In the genomic region with DNA sequence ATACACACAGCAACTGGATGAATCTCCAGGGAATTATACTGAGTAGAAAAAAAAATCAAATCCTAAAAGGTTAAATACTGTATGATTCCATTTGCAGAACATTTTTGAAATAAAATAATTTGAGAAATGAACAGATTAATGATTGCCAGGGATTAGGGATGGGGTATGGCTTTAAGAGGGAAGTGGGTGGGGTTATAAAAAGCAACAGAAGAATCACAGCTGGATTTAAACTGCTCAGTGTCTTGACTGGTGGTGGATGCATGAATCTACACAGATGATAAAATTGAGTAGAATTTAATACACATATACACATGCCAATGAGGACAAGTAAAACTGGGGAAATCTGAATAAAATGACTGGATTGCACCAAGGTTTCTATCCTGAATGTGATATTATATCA, we compare ENCODE assay signal across 27 cellular contexts.
"Had no signal": no experiment of that assay in that cellular context is flagged by ENCODE, and none has a peak within 500 bp of the region (broad histone marks: within the 10 kb centered on the region; RNA-seq: fewer than 3 reads in every experiment).

No MANE protein-coding gene starts in this region.

- H3K9me3 ChIP-seq: ascending aorta, breast epithelium, colonic mucosa, esophagus squamous epithelium had no signal

- H3K4me3 ChIP-seq: ascending aorta, breast epithelium, cardiac muscle cell, colonic mucosa, esophagus squamous epithelium had no signal

- ATAC-seq: activated CD4-positive, alpha-beta T cell treated with anti-CD3 and anti-CD28 coated beads for 36 hours; activated CD8-positive, alpha-beta memory T cell treated with anti-CD3 and anti-CD28 coated beads, Interleukin-2, amount 10 ng/mL, durations not matched to agents 7 days and 5 days; activated CD8-positive, alpha-beta T cell treated with anti-CD3 and anti-CD28 coated beads, Interleukin-2, amount 10 ng/mL, durations not matched to agents 7 days and 5 days; activated naive CD4-positive, alpha-beta T cell treated with anti-CD3 and anti-CD28 coated beads, Interleukin-2, amount 50 U/mL, for 72 hours had no signal

- DNase-seq: activated CD4-positive, alpha-beta memory T cell treated with anti-CD3 and anti-CD28 coated beads for 36 hours; activated CD4-positive, alpha-beta T cell treated with anti-CD3 and anti-CD28 coated beads for 36 hours; activated CD4-positive, alpha-beta T cell treated with anti-CD3 and anti-CD28 coated beads, Interleukin-2, amount 10 ng/mL, durations not matched to agents 24 days and 14 days; activated CD4-positive, CD25-positive, alpha-beta regulatory T cell; activated CD4-positive, CD25-positive, alpha-beta regulatory T cell treated with anti-CD3 and anti-CD28 coated beads, Interleukin-2, amount 50 U/mL, for 72 hours; activated CD8-positive, alpha-beta memory T cell treated with anti-CD3 and anti-CD28 coated beads, Interleukin-2, amount 10 ng/mL, durations not matched to agents 7 days and 5 days; activated CD8-positive, alpha-beta memory T cell treated with anti-CD3 and anti-CD28 coated beads, Interleukin-2, amount 50 U/mL, for 4 hours; activated CD8-positive, alpha-beta T cell treated with anti-CD3 and anti-CD28 coated beads, Interleukin-2, amount 10 ng/mL, durations not matched to agents 7 days and 5 days; activated effector memory CD4-positive, alpha-beta T cell treated with anti-CD3 and anti-CD28 coated beads, Interleukin-2, amount 50 U/mL, for 16 hours; activated naive CD4-positive, alpha-beta T cell treated with anti-CD3 and anti-CD28 coated beads for 36 hours; activated naive CD8-positive, alpha-beta T cell treated with anti-CD3 and anti-CD28 coated beads, Interleukin-2, amount 10 ng/mL, durations not matched to agents 7 days and 5 days; activated T-cell treated with anti-CD3 and anti-CD28 coated beads, Interleukin-2, amount 50 U/mL, for 1 hour; activated T-cell treated with anti-CD3 and anti-CD28 coated beads, Interleukin-2, amount 50 U/mL, for 48 hours; central memory CD4-positive, alpha-beta T cell; cerebellar nuclear complex; colonic mucosa; effector CD8-positive, alpha-beta T cell; esophagus squamous epithelium; head of caudate nucleus; hippocampal formation had no signal

- H3K27ac ChIP-seq: ascending aorta, breast epithelium, cardiac muscle cell, colonic mucosa, epithelial cell of prostate, esophagus squamous epithelium had no signal

- FAIRE-seq: endometrium, frontal cortex had no signal

- H3K4me1 ChIP-seq: ascending aorta, breast epithelium, colonic mucosa, esophagus squamous epithelium had no signal
